In genomic region chrX:106177106-106177981, GRCh38 we compare ENCODE assay signal across 10 cellular contexts. TPM values are rescaled to one million over a fixed set of nuclear protein-coding genes. Genes with fewer than 3 reads are reported as not detected.
A peak's percentile ranks its signal among the peaks of the same experiment; 100 is the strongest.
DNase-seq lines count a peak whose midpoint lies in the region; ATAC-seq, FAIRE-seq and TF ChIP-seq lines count a peak whose summit lies in the region.
"Had no signal": no experiment of that assay in that cellular context is flagged by ENCODE, and none has a peak within 500 bp of the region (broad histone marks: within the 10 kb centered on the region; RNA-seq: fewer than 3 reads in every experiment).

No MANE protein-coding gene starts in this region.

- H3K4me3 ChIP-seq in bronchial epithelial cell (ENCODE audit: low read depth, low read length) (no peak overlapping the region), skeletal muscle cell (ENCODE audit: low read depth, low read length) (peak overlapping the region; percentile 47)

- FAIRE-seq in bronchial epithelial cell (lab: Jason Lieb, UNC): no peak
- FAIRE-seq: H54 had no signal

- H3K27me3 ChIP-seq in bronchial epithelial cell (ENCODE audit: control insufficient read depth, insufficient read depth, low read length): no peaks in the 10 kb centered on the region

- no peak for TF ChIP-seq CTCF in bronchial epithelial cell (IDR thresholded peaks at IDR 0.05; ENCODE audit: insufficient read depth, low read length, severe bottlenecking)

- ATAC-seq in HG02642 (IDR thresholded peaks at IDR 0.05; ENCODE audit: poor library complexity, unreplicated experiment): no peak

- no peaks in the 10 kb centered on the region for H3K36me3 ChIP-seq in bronchial epithelial cell (ENCODE audit: control insufficient read depth, insufficient read depth, low read length)

- DNase-seq in NCI-H1105 treated with DMSO at 0.1 percent for 48 hours (lab: John Stamatoyannopoulos, UW): peak; percentile 72
- peak; percentile 17 for DNase-seq in bronchial epithelial cell (ENCODE audit: low read depth)
- peak; percentile 74 for DNase-seq in iPS-NIHi7 (ENCODE audit: extremely low spot score)
- peak; percentile 51 for DNase-seq in skeletal muscle cell (ENCODE audit: low read depth)
- DNase-seq in stimulated activated CD4-positive, alpha-beta T cell treated with anti-CD3 and anti-CD28 coated beads, Interleukin-2, amount 100 ng/mL, for 48 hours: no peak
- no peak for DNase-seq in kidney glomerular epithelial cell (lab: John Stamatoyannopoulos, UW)
- no peak for DNase-seq in NK-92 (lab: John Stamatoyannopoulos, UW; ENCODE audit: unreplicated experiment)
- DNase-seq: activated effector memory CD4-positive, alpha-beta T cell treated with anti-CD3 and anti-CD28 coated beads, Interleukin-2, amount 50 U/mL, for 16 hours had no signal

RNA-seq across cellular contexts. Expression of gene PWWP3B, which starts 9.2 kb away (rescaled TPM):
- total RNA-seq in bronchial epithelial cell: under 0.01 and 0.64 TPM in 2 replicates

Comparison
In these comparisons a context has a peak if more than half of its experiments do, and no peak if none do; other contexts are left out.
1. DNase-seq: peak in NCI-H1105 treated with DMSO at 0.1 percent for 48 hours (single experiment), bronchial epithelial cell (single experiment), iPS-NIHi7 (single experiment) and skeletal muscle cell (single experiment); none in stimulated activated CD4-positive, alpha-beta T cell treated with anti-CD3 and anti-CD28 coated beads, Interleukin-2, amount 100 ng/mL, for 48 hours (0 of 2), kidney glomerular epithelial cell (single experiment) and NK-92 (single experiment).